Comparison of ENCODE assay signal across 2 cellular contexts in the genomic region with DNA sequence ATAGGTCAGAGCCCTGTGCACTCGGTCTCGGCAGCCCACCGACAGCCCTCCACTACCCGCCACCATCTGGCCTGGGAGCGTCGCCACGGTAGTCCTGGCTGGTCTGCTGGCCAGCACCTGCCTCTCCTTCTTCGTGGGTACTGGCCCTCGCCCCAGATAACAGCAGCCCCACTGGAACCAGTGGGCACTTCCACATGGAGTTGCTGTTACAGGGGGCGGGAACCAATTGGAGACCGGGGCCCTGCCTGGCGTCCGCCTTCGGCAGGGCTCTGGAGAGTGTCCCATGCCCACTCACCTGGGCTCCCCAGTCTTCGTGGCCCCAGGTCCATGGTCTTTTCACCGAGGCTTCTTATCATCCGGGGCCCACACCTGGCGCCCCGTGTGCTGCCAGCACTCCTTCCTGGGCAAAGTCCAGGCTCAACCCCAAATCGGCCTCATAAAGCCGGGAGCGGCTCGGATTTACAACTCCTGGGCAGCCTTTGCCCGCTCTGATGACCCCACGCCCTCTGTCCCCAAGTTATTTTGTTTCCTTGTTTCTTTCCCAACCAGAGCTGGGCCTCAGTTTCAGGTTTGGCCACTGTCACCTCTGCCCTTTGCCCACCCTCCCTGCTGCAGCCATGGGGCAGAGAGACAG.
TF ChIP-seq lines count a peak whose summit lies in the region.

No MANE protein-coding gene starts in this region.

TF ChIP-seq in H1, 55 proteins besides CTCF, POLR2A, EP300 and RAD21:
- no peak for TF ChIP-seq HDAC6 (IDR thresholded peaks at IDR 0.05; ENCODE audit: low read depth, low read length)
- TF ChIP-seq SP1 (IDR thresholded peaks at IDR 0.05; ENCODE audit: low read depth, low read length) = no peak
- TF ChIP-seq, protein P1, sequence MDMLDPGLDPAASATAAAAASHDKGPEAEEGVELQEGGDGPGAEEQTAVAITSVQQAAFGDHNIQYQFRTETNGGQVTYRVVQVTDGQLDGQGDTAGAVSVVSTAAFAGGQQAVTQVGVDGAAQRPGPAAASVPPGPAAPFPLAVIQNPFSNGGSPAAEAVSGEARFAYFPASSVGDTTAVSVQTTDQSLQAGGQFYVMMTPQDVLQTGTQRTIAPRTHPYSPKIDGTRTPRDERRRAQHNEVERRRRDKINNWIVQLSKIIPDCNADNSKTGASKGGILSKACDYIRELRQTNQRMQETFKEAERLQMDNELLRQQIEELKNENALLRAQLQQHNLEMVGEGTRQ (IDR thresholded peaks at IDR 0.05; ENCODE audit: low read length) = no peak
- TF ChIP-seq TCF12 (IDR thresholded peaks at IDR 0.05; ENCODE audit: low read depth, low read length) = no peak
- no peak for TF ChIP-seq ATF2 (IDR thresholded peaks at IDR 0.05; ENCODE audit: low read length)

TF ChIP-seq in GM12891, 5 proteins besides CTCF, POLR2A, EP300 and RAD21:
- TF ChIP-seq TAF1 (IDR thresholded peaks at IDR 0.05; ENCODE audit: low read depth, low read length) (no peak), PAX5 (IDR thresholded peaks at IDR 0.05; ENCODE audit: insufficient read depth, low read length, severe bottlenecking) (no peak), POLR2AphosphoS5 (IDR thresholded peaks at IDR 0.05; ENCODE audit: low read depth, low read length) (no peak), SPI1 (IDR thresholded peaks at IDR 0.05; ENCODE audit: low read depth, low read length) (no peak), POU2F2 (IDR thresholded peaks at IDR 0.05; ENCODE audit: low read depth, low read length) (no peak)
